In the genomic region with DNA sequence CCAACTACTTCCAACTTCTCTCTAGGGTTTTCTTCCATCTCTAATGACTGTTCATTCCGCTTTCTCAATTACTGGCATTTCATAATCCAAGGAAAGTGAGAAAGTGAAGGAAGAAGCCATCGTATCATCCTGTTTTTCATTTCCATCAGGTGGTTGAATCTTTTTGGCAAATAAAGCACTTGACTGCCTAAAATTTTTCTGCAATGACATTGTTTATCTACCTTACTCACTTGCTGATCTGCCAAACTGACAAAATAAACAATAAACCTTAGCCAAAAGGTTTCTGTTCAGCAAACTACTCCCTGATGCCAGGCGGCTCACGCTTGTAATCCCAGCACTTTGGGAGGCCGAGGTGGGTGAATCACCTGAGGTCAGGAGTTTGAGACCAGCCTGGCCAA, we compare ENCODE assay signal across 9 cellular contexts. TPM values are rescaled to one million over a fixed set of nuclear protein-coding genes. Genes with fewer than 3 reads are reported as not detected.
A peak's percentile ranks its signal among the peaks of the same experiment; 100 is the strongest.
DNase-seq lines count a peak whose midpoint lies in the region; ATAC-seq and TF ChIP-seq lines count a peak whose summit lies in the region.
"Had no signal": no experiment of that assay in that cellular context is flagged by ENCODE, and none has a peak within 500 bp of the region (broad histone marks: within the 10 kb centered on the region; RNA-seq: fewer than 3 reads in every experiment).

No MANE protein-coding gene starts in this region.

- peaks cover 31 to 63% of the 10 kb centered on the region in 2 donors for H3K36me3 Mint-ChIP-seq in CD4-positive, alpha-beta memory T cell
- peaks cover 23% of the 10 kb centered on the region for H3K36me3 Mint-ChIP-seq in activated naive CD8-positive, alpha-beta T cell
- no peaks in the 10 kb centered on the region for H3K36me3 Mint-ChIP-seq in natural killer cell

- no peaks in the 10 kb centered on the region for H3K27me3 ChIP-seq in CD4-positive, alpha-beta memory T cell (ENCODE audit: insufficient read depth, low read length)

- peaks cover 75 to 99% (median 87%) of the 10 kb centered on the region in 4 donors for H3K4me1 Mint-ChIP-seq in CD4-positive, alpha-beta memory T cell
- peaks cover 94% of the 10 kb centered on the region for H3K4me1 Mint-ChIP-seq in activated naive CD8-positive, alpha-beta T cell (ENCODE audit: low read depth)
- H3K4me1 Mint-ChIP-seq in natural killer cell, result peaks cover 73 to 85% of the 10 kb centered on the region in 2 donors

- no peak overlapping the region for H3K4me3 ChIP-seq in CD4-positive, alpha-beta memory T cell (ENCODE audit: low read length in 2 of 2)
- H3K4me3 ChIP-seq in HEK293 (ENCODE audit: low read depth, low read length), result no peak overlapping the region
- H3K4me3 ChIP-seq: smooth muscle cell had no signal

- TF ChIP-seq CTCF in HEK293 (tag by site-specific recombination; IDR thresholded peaks at IDR 0.05), result no peak
- no peak for TF ChIP-seq CTCF in natural killer cell (IDR thresholded peaks at IDR 0.05)

- no peak for ATAC-seq in natural killer cell

- peaks cover 97% of the 10 kb centered on the region for H3K4me1 ChIP-seq in CD4-positive, alpha-beta memory T cell (ENCODE audit: insufficient read depth, low read length)
- no peaks in the 10 kb centered on the region; the same call in 1 of the 2 replicates for H3K4me1 ChIP-seq in HEK293 (ENCODE audit: control insufficient read depth, insufficient read depth, low read length)

- no peak for DNase-seq in CD4-positive, alpha-beta memory T cell
- DNase-seq in natural killer cell (no peak), cerebellar nuclear complex (lab: John Stamatoyannopoulos, UW) (no peak), 8988T (no peak)
- DNase-seq in activated CD4-positive, CD25-positive, alpha-beta regulatory T cell treated with anti-CD3 and anti-CD28 coated beads, Interleukin-2, amount 50 U/mL, for 72 hours, result no peak
- DNase-seq: NCI-H524 had no signal

- peak overlapping the region in 3 of 8 donors; percentile 7 to 55 (median 46) for H3K4me3 Mint-ChIP-seq in CD4-positive, alpha-beta memory T cell
- peak overlapping the region; percentile 30 for H3K4me3 Mint-ChIP-seq in activated naive CD8-positive, alpha-beta T cell
- peak overlapping the region; percentile 26 for H3K4me3 Mint-ChIP-seq in natural killer cell

- H3K36me3 ChIP-seq in CD4-positive, alpha-beta memory T cell (ENCODE audit: insufficient read depth, low read length), result no peaks in the 10 kb centered on the region
- H3K36me3 ChIP-seq in HEK293 (ENCODE audit: control insufficient read depth in 2 of 2, insufficient read depth in 1 of 2, low read length in 2 of 2), result no peaks in the 10 kb centered on the region

- peaks cover 0 to 4% (median 0%) of the 10 kb centered on the region in 8 donors for H3K9me3 Mint-ChIP-seq in CD4-positive, alpha-beta memory T cell
- no peaks in the 10 kb centered on the region for H3K9me3 Mint-ChIP-seq in activated naive CD8-positive, alpha-beta T cell (ENCODE audit: low read depth)
- H3K9me3 Mint-ChIP-seq in natural killer cell, result no peaks in the 10 kb centered on the region

- H3K27ac Mint-ChIP-seq in CD4-positive, alpha-beta memory T cell, result peak overlapping the region; percentile 27 to 95 (median 76)
- peak overlapping the region; percentile 99 for H3K27ac Mint-ChIP-seq in activated naive CD8-positive, alpha-beta T cell
- H3K27ac Mint-ChIP-seq in natural killer cell, result peak overlapping the region; percentile 86 to 97

- no peaks in the 10 kb centered on the region for H3K9me3 ChIP-seq in CD4-positive, alpha-beta memory T cell (ENCODE audit: control insufficient read depth in 1 of 2, low read length in 2 of 2)
- no peaks in the 10 kb centered on the region for H3K9me3 ChIP-seq in HEK293 (ENCODE audit: control insufficient read depth, insufficient read depth, low read depth, low read length)

- intact Hi-C loops in CD4-positive, alpha-beta memory T cell (cut with micrococcal nuclease), result no loop called here
- intact Hi-C loops in natural killer cell (cut with micrococcal nuclease), result no loop called here

- CTCF ChIA-PET in CD4-positive, alpha-beta memory T cell (lab: Charles Lee; ENCODE audit: partially characterized antibody), result no interaction called here
- CTCF ChIA-PET in HEK293 (lab: Yijun Ruan, JAX), result no interaction called here

- POLR2A ChIA-PET in CD4-positive, alpha-beta memory T cell (lab: Charles Lee; ENCODE audit: partially characterized antibody), result interaction anchor here (2.7 kb wide), 1 partner anchor 14 kb away, joined by 14 read pairs; no protein-coding TSS in a partner anchor
- POLR2A ChIA-PET in HEK293 (lab: Yijun Ruan, JAX), result interaction anchor here (0.6 kb wide), 1 partner anchor 220 kb away, joined by 3 read pairs; no protein-coding TSS in a partner anchor

- no peaks in the 10 kb centered on the region for H3K27me3 Mint-ChIP-seq in CD4-positive, alpha-beta memory T cell
- no peaks in the 10 kb centered on the region for H3K27me3 Mint-ChIP-seq in activated naive CD8-positive, alpha-beta T cell
- no peaks in the 10 kb centered on the region for H3K27me3 Mint-ChIP-seq in natural killer cell (ENCODE audit: low read depth in 2 of 2)

- no peak overlapping the region for H3K27ac ChIP-seq in CD4-positive, alpha-beta memory T cell (ENCODE audit: low read depth, low read length)
- H3K27ac ChIP-seq in HEK293 (ENCODE audit: extremely low read depth, low read depth, low read length), result no peak overlapping the region

TF ChIP-seq in HEK293, 187 proteins besides CTCF, POLR2A, EP300 and RAD21:
- TF ChIP-seq ZNF114 (tag by site-specific recombination; IDR thresholded peaks at IDR 0.05) (no peak), KLF7 (tag by site-specific recombination; IDR thresholded peaks at IDR 0.05; ENCODE audit: borderline replicate concordance) (no peak), SCRT1 (tag by site-specific recombination; IDR thresholded peaks at IDR 0.05; ENCODE audit: borderline replicate concordance) (no peak), ZBTB48 (tag by site-specific recombination; IDR thresholded peaks at IDR 0.05) (no peak), PRDM1 (tag by site-specific recombination; IDR thresholded peaks at IDR 0.05) (peak; percentile 76), ZBTB17 (tag by site-specific recombination; IDR thresholded peaks at IDR 0.05) (no peak), ZFP69B (tag by site-specific recombination; IDR thresholded peaks at IDR 0.05) (no peak)

RNA-seq across cellular contexts. Expression of a gene that starts 18.4 kb away (rescaled TPM):
- total RNA-seq in CD4-positive, alpha-beta memory T cell, result 100 to 1,000 TPM; 197 to 202 TPM
- polyA plus RNA-seq in CD4-positive, alpha-beta memory T cell, result 100 to 1,000 TPM; 143 to 165 TPM
- 100 to 1,000 TPM; 177 to 209 (median 203) TPM for total RNA-seq in natural killer cell

RNA-seq across cellular contexts. Expression of a gene that starts 29.1 kb away (rescaled TPM):
- 10 to 100 TPM; 23.8 to 24.4 TPM for total RNA-seq in CD4-positive, alpha-beta memory T cell
- 1 to 10 TPM; 2.2 to 3.3 TPM for polyA plus RNA-seq in CD4-positive, alpha-beta memory T cell
- total RNA-seq in natural killer cell, result 10 to 100 TPM; 32.9 to 49.5 (median 41.8) TPM
